18 cellular contexts compared by ENCODE assay signal in genomic region chr13:35917942-35918645, GRCh38.
DNase-seq lines count a peak whose midpoint lies in the region; ATAC-seq, FAIRE-seq and TF ChIP-seq lines count a peak whose summit lies in the region.
"Had no signal": no experiment of that assay in that cellular context is flagged by ENCODE, and none has a peak within 500 bp of the region (broad histone marks: within the 10 kb centered on the region; RNA-seq: fewer than 3 reads in every experiment).

No MANE protein-coding gene starts in this region.

- POLR2A ChIA-PET in GM12878 (lab: Charles Lee) = interaction anchor here (0.8 kb wide), 1 partner anchor 12 kb away, joined by 3 read pairs; no protein-coding TSS in a partner anchor

- H2AFZ ChIP-seq in GM12878 (ENCODE audit: control insufficient read depth, low read depth, low read length) (no peak overlapping the region), osteoblast (ENCODE audit: low read length) (peak overlapping the region; percentile 90)

- H3K36me3 ChIP-seq in GM12878 (ENCODE audit: control insufficient read depth in 2 of 2, insufficient read depth in 2 of 2, low read length in 1 of 2) (no peaks in the 10 kb centered on the region), osteoblast (ENCODE audit: insufficient read depth, low read length) (no peaks in the 10 kb centered on the region)
- H3K36me3 ChIP-seq: esophagus squamous epithelium, transverse colon had no signal

- BruUV-seq in GM12878 (replicated peaks; lab: Mats Ljungman, UMichigan) = no TSS peak

- DNase-seq in Daoy (ENCODE audit: low read depth) = peak; percentile 8
- DNase-seq in GM12878 (ENCODE audit: low read depth, low spot score) = no peak
- peak; percentile 58 for DNase-seq in osteoblast (ENCODE audit: insufficient read length, low spot score, missing footprints)
- DNase-seq in activated CD4-positive, alpha-beta T cell treated with anti-CD3 and anti-CD28 coated beads, Interleukin-2, amount 50 U/mL, for 48 hours = no peak
- DNase-seq in NCI-H2196 (lab: John Stamatoyannopoulos, UW; ENCODE audit: unreplicated experiment) = no peak
- DNase-seq in HT-29 (ENCODE audit: low spot score) = no peak
- DNase-seq: activated CD4-positive, alpha-beta memory T cell treated with anti-CD3 and anti-CD28 coated beads, Interleukin-2, amount 10 ng/mL, durations not matched to agents 7 days and 5 days; Caco-2; esophagus squamous epithelium; NCI-H1105 treated with DMSO at 0.1 percent for 48 hours; OCI-M1; stimulated activated CD4-positive, alpha-beta T cell treated with anti-CD3 and anti-CD28 coated beads, Interleukin-2, amount 100 ng/mL, for 24 hours; transverse colon had no signal

- peak; percentile 9 for ATAC-seq in HG02759 (IDR thresholded peaks at IDR 0.05; ENCODE audit: unreplicated experiment)
- ATAC-seq in GM12878 = peak; percentile 41
- ATAC-seq in GM21619 (IDR thresholded peaks at IDR 0.05; ENCODE audit: unreplicated experiment) = no peak
- ATAC-seq: HCT116; natural killer cell treated with Interleukin-12 subunit alpha and Interleukin-12 subunit beta and Interleukin-15 and Interleukin-18, amount 100 ng/mL, for 72 hours had no signal

- H3K27me3 ChIP-seq in GM12878 (replicated peaks in 1 of 2; ENCODE audit: control insufficient read depth in 2 of 2, insufficient read depth in 2 of 2, low read length in 1 of 2) (no peaks in the 10 kb centered on the region), osteoblast (ENCODE audit: insufficient read depth, low read length) (no peaks in the 10 kb centered on the region)
- H3K27me3 ChIP-seq: esophagus squamous epithelium, transverse colon had no signal

- SMC1A ChIA-PET in GM12878 (lab: Charles Lee; ENCODE audit: uncharacterized antibody, unreplicated experiment) = interaction anchor here (1.3 kb wide), 1 partner anchor 12 kb away, joined by 5 read pairs; no protein-coding TSS in a partner anchor

- no peak for TF ChIP-seq RAD21 in GM12878 (IDR thresholded peaks at IDR 0.05; ENCODE audit: insufficient read depth, low read depth, low read length)

- no peaks in the 10 kb centered on the region; the same call in 2 of the 3 replicates for H3K9me3 ChIP-seq in GM12878 (replicated peaks; ENCODE audit: control insufficient read depth, insufficient read depth, low read length)
- H3K9me3 ChIP-seq in osteoblast (ENCODE audit: low read depth, low read length) = no peaks in the 10 kb centered on the region
- H3K9me3 ChIP-seq: Caco-2, esophagus squamous epithelium, transverse colon had no signal

- no peak overlapping the region for H3K27ac ChIP-seq in GM12878 (ENCODE audit: control insufficient read depth, insufficient read depth)
- H3K27ac ChIP-seq in osteoblast (ENCODE audit: low read depth, low read length) = peak overlapping the region; percentile 87
- H3K27ac ChIP-seq: SK-N-MC, transverse colon had no signal

- TF ChIP-seq CTCF in GM12878 (IDR thresholded peaks at IDR 0.05 in 2 of 3, conservative IDR thresholded peaks at IDR 0.05 in 1 of 3; ENCODE audit: control insufficient read depth in 2 of 3, extremely low read depth in 1 of 3, insufficient read depth in 1 of 3, low read depth in 3 of 3, low read length in 3 of 3) = no peak
- no peak for TF ChIP-seq CTCF in osteoblast (IDR thresholded peaks at IDR 0.05; ENCODE audit: extremely low read depth, low read depth, low read length)

- TF ChIP-seq EP300 in GM12878 (IDR thresholded peaks at IDR 0.05; ENCODE audit: borderline replicate concordance in 1 of 2, control insufficient read depth in 1 of 2, low read depth in 2 of 2, low read length in 2 of 2) = no peak

- H4K20me1 ChIP-seq in GM12878 (ENCODE audit: control insufficient read depth, insufficient read depth) = no peaks in the 10 kb centered on the region
- H4K20me1 ChIP-seq in osteoblast (ENCODE audit: insufficient read depth, low read length) = no peaks in the 10 kb centered on the region

- no peak for FAIRE-seq in GM12878 (lab: Jason Lieb, UNC)

- TF ChIP-seq POLR2A in GM12878 (IDR thresholded peaks at IDR 0.05; ENCODE audit: low read depth, low read length) = no peak

- RAD21 ChIA-PET in GM12878 (lab: Charles Lee; ENCODE audit: unreplicated experiment) = no interaction called here

- CTCF ChIA-PET in GM12878 (lab: Yijun Ruan, JAX) = interaction anchor here (0.7 kb wide), 1 partner anchor 12 kb away, joined by 4 read pairs; no protein-coding TSS in a partner anchor

- no peak overlapping the region for H3K9ac ChIP-seq in GM12878 (ENCODE audit: control insufficient read depth, insufficient read depth, low read length)

- H3K4me1 ChIP-seq in GM12878 (ENCODE audit: control insufficient read depth, insufficient read depth, low read length) = no peaks in the 10 kb centered on the region
- H3K4me1 ChIP-seq in osteoblast (ENCODE audit: insufficient read depth, low read length) = peaks cover 31% of the 10 kb centered on the region
- H3K4me1 ChIP-seq: Caco-2, transverse colon had no signal

- 47% methylated on average over 8 of the region's 8 CpGs for whole genome bisulfite sequencing in GM12878 (ENCODE audit: insufficient coverage, insufficient replicate concordance, low lambda C conversion rate, missing lambda C conversion rate)

- no peak overlapping the region for H3K4me2 ChIP-seq in GM12878 (ENCODE audit: control insufficient read depth, insufficient read depth)
- peak overlapping the region; percentile 83 for H3K4me2 ChIP-seq in osteoblast (ENCODE audit: insufficient read depth, low read length)

- intact Hi-C loops in GM12878 (cut with micrococcal nuclease; ENCODE audit: unreplicated experiment) = no loop called here

- H3K79me2 ChIP-seq in GM12878 (ENCODE audit: control insufficient read depth, insufficient read depth, low read length) (no peaks in the 10 kb centered on the region), osteoblast (ENCODE audit: insufficient read depth, low read length) (no peaks in the 10 kb centered on the region)

- in situ Hi-C loops in GM12878 (cut with MboI) = no loop called here

- H3K4me3 ChIP-seq in GM12878 = no peak overlapping the region
- peak overlapping the region; percentile 64 for H3K4me3 ChIP-seq in osteoblast (ENCODE audit: insufficient read depth, low read length)
- H3K4me3 ChIP-seq: SK-N-MC, transverse colon had no signal

TF ChIP-seq in GM12878, 131 proteins besides CTCF, POLR2A, EP300 and RAD21:
- no peak for TF ChIP-seq POU2F2 (IDR thresholded peaks at IDR 0.05; ENCODE audit: borderline replicate concordance, low read depth, low read length)
- TF ChIP-seq ATF2 (IDR thresholded peaks at IDR 0.05; ENCODE audit: low read length) = no peak
- no peak for TF ChIP-seq IRF3 (IDR thresholded peaks at IDR 0.05)
- TF ChIP-seq HDGF (IDR thresholded peaks at IDR 0.05) = no peak
- no peak for TF ChIP-seq YBX1 (IDR thresholded peaks at IDR 0.05)
- TF ChIP-seq ZBTB11 (CRISPR knock-in tag; IDR thresholded peaks at IDR 0.05) = no peak
TF ChIP-seq in GM12878: peak in this region for 0.

Comparison
In these comparisons a context has a peak if more than half of its experiments do, and no peak if none do; other contexts are left out.
1. DNase-seq: peak in Daoy (single experiment) and osteoblast (single experiment); none in GM12878 (single experiment), activated CD4-positive, alpha-beta T cell treated with anti-CD3 and anti-CD28 coated beads, Interleukin-2, amount 50 U/mL, for 48 hours (0 of 2), NCI-H2196 (single experiment) and HT-29 (single experiment).